Comparison of ENCODE assay signal across 25 cellular contexts in genomic region chr5:113562828-113563400, GRCh38.
"Had no signal": no experiment of that assay in that cellular context is flagged by ENCODE, and none has a peak within 500 bp of the region (broad histone marks: within the 10 kb centered on the region; RNA-seq: fewer than 3 reads in every experiment).

No MANE protein-coding gene starts in this region.

- FAIRE-seq: endothelial cell of umbilical vein, urothelium cell line had no signal

- H3K36me3 ChIP-seq: colonic mucosa had no signal

- DNase-seq: colonic mucosa; effector memory CD4-positive, alpha-beta T cell; foreskin keratinocyte; left cardiac atrium; left lung; naive B cell; pancreas; stimulated activated CD4-positive, alpha-beta T cell treated with anti-CD3 and anti-CD28 coated beads, Interleukin-12 subunit alpha, Interleukin-12 subunit beta, amount 100 ng/mL, for 4 hours; stimulated activated CD4-positive, alpha-beta T cell treated with anti-CD3 and anti-CD28 coated beads, Interleukin-1b, Interleukin-23, amount 100 ng/mL, for 48 hours; stimulated activated CD4-positive, alpha-beta T cell treated with anti-CD3 and anti-CD28 coated beads, Interleukin-4, amount 100 ng/mL, for 1 hour; stimulated activated naive CD4-positive, alpha-beta T cell treated with Interleukin-2 at 50 U/mL for 16 hours; stomach; upper lobe of left lung had no signal

- H3K4me2 ChIP-seq: smooth muscle cell had no signal

- ATAC-seq: foreskin keratinocyte; left cardiac atrium; left lung; natural killer cell treated with Interleukin-12 subunit alpha and Interleukin-12 subunit beta and Interleukin-15 and Interleukin-18, amount 100 ng/mL, for 72 hours; pancreas; sciatic nerve; stimulated activated effector memory CD8-positive, alpha-beta T cell treated with anti-CD3 and anti-CD28 coated beads, Interleukin-12 subunit alpha, Interleukin-12 subunit beta, amount 100 ng/mL, for 72 hours had no signal

- H3K4me3 ChIP-seq: cardiac muscle cell, colonic mucosa, esophagus muscularis mucosa, left lung, pancreas, prostate gland, smooth muscle cell, stomach, thoracic aorta, tibial nerve, upper lobe of left lung had no signal

- H3K27me3 ChIP-seq: cardiac muscle cell, colonic mucosa, esophagus muscularis mucosa, foreskin keratinocyte, left lung, neutrophil, pancreas, stomach, tibial nerve, upper lobe of left lung had no signal

- H3K27ac ChIP-seq: cardiac muscle cell, colonic mucosa, esophagus muscularis mucosa, foreskin keratinocyte, left lung, neutrophil, pancreas, prostate gland, stomach, thoracic aorta, tibial nerve, upper lobe of left lung had no signal

- H3K9me3 ChIP-seq: colonic mucosa, esophagus muscularis mucosa, left lung, neutrophil, pancreas, prostate gland, stomach, thoracic aorta, tibial nerve, upper lobe of left lung had no signal

- H3K4me1 ChIP-seq: colonic mucosa, esophagus muscularis mucosa, foreskin keratinocyte, left lung, pancreas, prostate gland, stomach, tibial nerve, upper lobe of left lung had no signal
